8 cellular contexts compared by ENCODE assay signal in genomic region chr16:2046889-2047329, GRCh38. TPM values are rescaled to one million over a fixed set of nuclear protein-coding genes. Genes with fewer than 3 reads are reported as not detected.
A peak's percentile ranks its signal among the peaks of the same experiment; 100 is the strongest.
DNase-seq lines count a peak whose midpoint lies in the region; ATAC-seq and TF ChIP-seq lines count a peak whose summit lies in the region.

No MANE protein-coding gene starts in this region.

- no peaks in the 10 kb centered on the region for H3F3A ChIP-seq in SU-DHL-6 (ENCODE audit: insufficient read depth)

- WGBS in right cardiac atrium, result 19% methylated on average over 8 of the region's 8 CpGs

- H3K4me1 ChIP-seq in right cardiac atrium (ENCODE audit: control insufficient read depth, insufficient read depth, low read length), result peaks cover 4% of the 10 kb centered on the region

- no peaks in the 10 kb centered on the region for H3K9me3 Mint-ChIP-seq in stimulated activated naive B cell treated with anti-CD40 and anti-IgM and Interleukin-4, amounts not matched to agents 10 μg/mL and 1 μg/mL and 100 μg/mL, for 72 hours

- peak overlapping the region; percentile 75 for H3K9ac ChIP-seq in SU-DHL-6 (ENCODE audit: low read length)

- no peaks in the 10 kb centered on the region for H4K20me1 ChIP-seq in SU-DHL-6 (ENCODE audit: low read depth, low read length)

- peaks cover 9 to 18% of the 10 kb centered on the region in 2 donors for H3K36me3 Mint-ChIP-seq in stimulated activated naive B cell treated with anti-CD40 and anti-IgM and Interleukin-4, amounts not matched to agents 10 μg/mL and 1 μg/mL and 100 μg/mL, for 72 hours

- H3K4me1 Mint-ChIP-seq in stimulated activated naive B cell treated with anti-CD40 and anti-IgM and Interleukin-4, amounts not matched to agents 10 μg/mL and 1 μg/mL and 100 μg/mL, for 72 hours, result peaks cover 24 to 38% of the 10 kb centered on the region in 2 donors

- H3K9me3 ChIP-seq in SU-DHL-6 (ENCODE audit: insufficient read depth, low read length) (no peaks in the 10 kb centered on the region), right cardiac atrium (ENCODE audit: control insufficient read depth, low read length) (no peaks in the 10 kb centered on the region)

- ATAC-seq in right cardiac atrium, result no peak
- ATAC-seq in stimulated activated naive B cell treated with anti-CD40 and anti-IgM and Interleukin-4, amounts not matched to agents 10 μg/mL and 1 μg/mL and 100 μg/mL, for 72 hours (replicated peaks), result peak in 1 of 2 donors; percentile 0
- ATAC-seq in HG03045 (IDR thresholded peaks at IDR 0.05; ENCODE audit: unreplicated experiment), result no peak

- no peak for TF ChIP-seq CTCF in SU-DHL-6 (IDR thresholded peaks at IDR 0.05; ENCODE audit: insufficient read depth, low read length, poor library complexity, severe bottlenecking)

- H3K9me2 ChIP-seq in SU-DHL-6 (replicated peaks; ENCODE audit: insufficient read depth, low read length), result no peaks in the 10 kb centered on the region

- H2AFZ ChIP-seq in SU-DHL-6 (ENCODE audit: low read depth, low read length, severe bottlenecking), result peak overlapping the region; percentile 87

- no peaks in the 10 kb centered on the region for H3K27me3 Mint-ChIP-seq in stimulated activated naive B cell treated with anti-CD40 and anti-IgM and Interleukin-4, amounts not matched to agents 10 μg/mL and 1 μg/mL and 100 μg/mL, for 72 hours

- peaks cover 5% of the 10 kb centered on the region; the same call in 1 of the 2 replicates for H3K79me2 ChIP-seq in SU-DHL-6 (ENCODE audit: insufficient read depth, low read length)

- H3K27me3 ChIP-seq in SU-DHL-6 (ENCODE audit: low read length) (no peaks in the 10 kb centered on the region), right cardiac atrium (ENCODE audit: control insufficient read depth, insufficient read depth) (no peaks in the 10 kb centered on the region)

- H3K36me3 ChIP-seq in SU-DHL-6 (ENCODE audit: low read length), result no peaks in the 10 kb centered on the region

- H3K27ac ChIP-seq in SU-DHL-6 (ENCODE audit: low read depth, low read length), result no peak overlapping the region
- H3K27ac ChIP-seq in right cardiac atrium (ENCODE audit: low read length), result peak overlapping the region; percentile 44

- DNase-seq in NCI-H510A treated with DMSO at 0.1 percent for 48 hours (lab: John Stamatoyannopoulos, UW) (peak; percentile 50), NCI-H510A (lab: John Stamatoyannopoulos, UW) (no peak), right cardiac atrium (peak in 1 of 3 donors; percentile 11), NCI-H2227 (lab: John Stamatoyannopoulos, UW; ENCODE audit: unreplicated experiment) (no peak), NCI-H524 (lab: John Stamatoyannopoulos, UW) (no peak)
- DNase-seq in stimulated activated naive B cell treated with anti-CD40 and anti-IgM and Interleukin-4, amounts not matched to agents 10 μg/mL and 1 μg/mL and 100 μg/mL, for 72 hours, result no peak

- intact Hi-C loops in right cardiac atrium (cut with DNase I), result no loop called here

- H3K27ac Mint-ChIP-seq in stimulated activated naive B cell treated with anti-CD40 and anti-IgM and Interleukin-4, amounts not matched to agents 10 μg/mL and 1 μg/mL and 100 μg/mL, for 72 hours, result peak overlapping the region; percentile 89

- peak overlapping the region; percentile 86 for H3K4me2 ChIP-seq in SU-DHL-6 (ENCODE audit: low read depth, low read length, poor library complexity, severe bottlenecking)

- H3K4me3 ChIP-seq in SU-DHL-6 (ENCODE audit: insufficient read depth, low read length, poor library complexity, severe bottlenecking), result peak overlapping the region; percentile 91
- peak overlapping the region; percentile 91 for H3K4me3 ChIP-seq in right cardiac atrium (ENCODE audit: low read length)

- peak overlapping the region; percentile 93 to 95 for H3K4me3 Mint-ChIP-seq in stimulated activated naive B cell treated with anti-CD40 and anti-IgM and Interleukin-4, amounts not matched to agents 10 μg/mL and 1 μg/mL and 100 μg/mL, for 72 hours

RNA-seq across cellular contexts. Expression of gene NTHL1, which starts 0.7 kb away (rescaled TPM):
- total RNA-seq in right cardiac atrium, result 10 to 100 TPM in 3 of 4 donors, 1 to 10 TPM in 1; 4.3 to 14.0 (median 12.5) TPM
- polyA plus RNA-seq in right cardiac atrium, result 21.3 TPM

RNA-seq across cellular contexts. Expression of gene TSC2, which starts 0.9 kb away (rescaled TPM):
- 10 to 100 TPM; 67.3 to 72.4 (median 69.4) TPM for total RNA-seq in right cardiac atrium
- polyA plus RNA-seq in right cardiac atrium, result 34.7 TPM

RNA-seq across cellular contexts. Expression of gene NHERF2, which starts 20.2 kb away (rescaled TPM):
- 100 to 1,000 TPM; 131 to 257 (median 158) TPM for total RNA-seq in right cardiac atrium
- polyA plus RNA-seq in right cardiac atrium, result 228 TPM

RNA-seq across cellular contexts. Expression of gene NPW, which starts 27.3 kb away (rescaled TPM):
- not detected for total RNA-seq in right cardiac atrium
- not detected for polyA plus RNA-seq in right cardiac atrium

RNA-seq across cellular contexts. Expression of gene ZNF598, which starts 37.3 kb away (rescaled TPM):
- 10 to 100 TPM; 16.8 to 20.5 (median 17.5) TPM for total RNA-seq in right cardiac atrium
- 14.0 TPM for polyA plus RNA-seq in right cardiac atrium
